ENCODE assay signal across 36 cellular contexts in the genomic region with DNA sequence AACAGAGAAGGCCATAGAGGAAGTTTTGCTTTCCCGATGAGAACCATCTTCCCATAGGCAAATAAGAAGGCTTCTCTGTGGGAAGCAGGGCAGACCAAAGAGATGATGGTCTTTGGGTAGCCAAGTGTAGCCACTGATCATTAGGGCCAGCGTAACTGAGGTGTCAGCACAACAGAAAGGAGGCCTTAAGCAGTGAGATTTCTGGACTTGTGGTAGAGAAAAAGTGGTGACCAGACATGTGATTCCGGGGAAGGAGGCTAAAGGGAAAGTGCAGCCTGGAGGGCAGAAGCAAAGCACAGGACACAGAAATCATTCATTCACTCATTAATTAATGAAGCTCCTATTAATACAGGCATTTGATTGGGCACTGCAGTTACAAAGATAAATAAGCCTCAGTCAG. TPM values are rescaled to one million over a fixed set of nuclear protein-coding genes. Genes with fewer than 3 reads are reported as not detected.
"Had no signal": no experiment of that assay in that cellular context is flagged by ENCODE, and none has a peak within 500 bp of the region (broad histone marks: within the 10 kb centered on the region; RNA-seq: fewer than 3 reads in every experiment).

No MANE protein-coding gene starts in this region.

- H3K27ac ChIP-seq: brain microvascular endothelial cell, cardiac muscle cell, PC-9, WERI-Rb-1 had no signal

- H3K4me3 Mint-ChIP-seq: activated CD4-positive, alpha-beta memory T cell treated with anti-CD3 and anti-CD28 coated beads, Interleukin-2, amount 10 ng/mL, durations not matched to agents 7 days and 5 days; activated naive CD8-positive, alpha-beta T cell treated with anti-CD3 and anti-CD28 coated beads for 36 hours; activated T-cell treated with anti-CD3 and anti-CD28 coated beads, Interleukin-2, amount 50 U/mL, for 72 hours; activated T-helper 17 cell treated with anti-CD3 and anti-CD28 coated beads, Interleukin-2, amount 50 U/mL, for 72 hours had no signal

- H3K4me2 ChIP-seq: PC-9 had no signal

- H2AFZ ChIP-seq: PC-9 had no signal

- H3K9me3 Mint-ChIP-seq: activated CD4-positive, alpha-beta memory T cell treated with anti-CD3 and anti-CD28 coated beads, Interleukin-2, amount 10 ng/mL, durations not matched to agents 7 days and 5 days; activated naive CD8-positive, alpha-beta T cell treated with anti-CD3 and anti-CD28 coated beads for 36 hours; activated T-helper 17 cell treated with anti-CD3 and anti-CD28 coated beads, Interleukin-2, amount 50 U/mL, for 72 hours had no signal

- ATAC-seq: activated T-cell treated with anti-CD3 and anti-CD28 coated beads, Interleukin-2, amount 50 U/mL, for 72 hours; activated T-helper 17 cell treated with anti-CD3 and anti-CD28 coated beads, Interleukin-2, amount 50 U/mL, for 72 hours had no signal

- H3K27ac Mint-ChIP-seq: activated CD4-positive, alpha-beta memory T cell treated with anti-CD3 and anti-CD28 coated beads, Interleukin-2, amount 10 ng/mL, durations not matched to agents 7 days and 5 days; activated naive CD8-positive, alpha-beta T cell treated with anti-CD3 and anti-CD28 coated beads for 36 hours; activated T-cell treated with anti-CD3 and anti-CD28 coated beads, Interleukin-2, amount 50 U/mL, for 72 hours; activated T-helper 17 cell treated with anti-CD3 and anti-CD28 coated beads, Interleukin-2, amount 50 U/mL, for 72 hours had no signal

- H3K27me3 ChIP-seq: brain microvascular endothelial cell, cardiac muscle cell, MG63 had no signal

- H3K36me3 ChIP-seq: cardiac muscle cell, WERI-Rb-1 had no signal

- H3K36me3 Mint-ChIP-seq: activated naive CD8-positive, alpha-beta T cell treated with anti-CD3 and anti-CD28 coated beads for 36 hours had no signal

- H3K9me3 ChIP-seq: MG63 had no signal

- H3K4me3 ChIP-seq: cardiac muscle cell, MG63, PC-9 had no signal

- DNase-seq: activated CD4-positive, alpha-beta memory T cell treated with anti-CD3 and anti-CD28 coated beads, Interleukin-2, amount 10 ng/mL, durations not matched to agents 7 days and 5 days; activated CD4-positive, alpha-beta T cell treated with anti-CD3 and anti-CD28 coated beads for 1 hour; activated CD4-positive, alpha-beta T cell treated with anti-CD3 and anti-CD28 coated beads for 48 hours; activated CD4-positive, CD25-positive, alpha-beta regulatory T cell; activated effector memory CD4-positive, alpha-beta T cell treated with anti-CD3 and anti-CD28 coated beads, Interleukin-2, amount 50 U/mL, for 16 hours; activated naive CD4-positive, alpha-beta T cell; activated naive CD4-positive, alpha-beta T cell treated with anti-CD3 and anti-CD28 coated beads, Interleukin-2, amount 50 U/mL, for 16 hours; activated naive CD8-positive, alpha-beta T cell treated with anti-CD3 and anti-CD28 coated beads for 36 hours; activated T-cell treated with anti-CD3 and anti-CD28 coated beads, Interleukin-2, amount 50 U/mL, for 1 hour; activated T-cell treated with anti-CD3 and anti-CD28 coated beads, Interleukin-2, amount 50 U/mL, for 72 hours; amniotic stem cell; aorta; brain microvascular endothelial cell; Kasumi-1; KG1; MG63; NCI-H1048; NCI-H1105 treated with DMSO at 0.1 percent for 48 hours; NCI-H1436; NCI-H1694; NCI-H1930; NCI-H2081 treated with DMSO at 0.1 percent for 48 hours; NCI-H345; NCI-H524 treated with DMSO at 0.1 percent for 48 hours; Right ventricle myocardium superior; SW 1271; T1000; WERI-Rb-1 had no signal

- H3K4me1 Mint-ChIP-seq: activated CD4-positive, alpha-beta memory T cell treated with anti-CD3 and anti-CD28 coated beads, Interleukin-2, amount 10 ng/mL, durations not matched to agents 7 days and 5 days; activated naive CD8-positive, alpha-beta T cell treated with anti-CD3 and anti-CD28 coated beads for 36 hours; activated T-helper 17 cell treated with anti-CD3 and anti-CD28 coated beads, Interleukin-2, amount 50 U/mL, for 72 hours had no signal

RNA-seq across cellular contexts. Expression of a gene that starts 15.4 kb away (rescaled TPM):
- total RNA-seq: activated CD4-positive, alpha-beta memory T cell treated with anti-CD3 and anti-CD28 coated beads, Interleukin-2, amount 10 ng/mL, durations not matched to agents 7 days and 5 days; activated CD8-positive, alpha-beta memory T cell treated with anti-CD3 and anti-CD28 coated beads for 36 hours; activated T-helper 17 cell treated with anti-CD3 and anti-CD28 coated beads, Interleukin-2, amount 50 U/mL, for 72 hours; NCI-H460; OCI-LY7; T-helper 1 cell treated with Interleukin-12 subunit alpha and Interleukin-12 subunit beta and Interleukin-4 antibody, amounts not matched to agents 30 ng/mL and 1 ng/mL, for 36 hours; T-helper 2 cell treated with Interferon-gamma antibody and Interleukin-4, amounts not matched to agents 100 ng/mL and 5 ng/mL, for 36 hours had no signal
